3 cellular contexts compared by ENCODE assay signal in the genomic region with DNA sequence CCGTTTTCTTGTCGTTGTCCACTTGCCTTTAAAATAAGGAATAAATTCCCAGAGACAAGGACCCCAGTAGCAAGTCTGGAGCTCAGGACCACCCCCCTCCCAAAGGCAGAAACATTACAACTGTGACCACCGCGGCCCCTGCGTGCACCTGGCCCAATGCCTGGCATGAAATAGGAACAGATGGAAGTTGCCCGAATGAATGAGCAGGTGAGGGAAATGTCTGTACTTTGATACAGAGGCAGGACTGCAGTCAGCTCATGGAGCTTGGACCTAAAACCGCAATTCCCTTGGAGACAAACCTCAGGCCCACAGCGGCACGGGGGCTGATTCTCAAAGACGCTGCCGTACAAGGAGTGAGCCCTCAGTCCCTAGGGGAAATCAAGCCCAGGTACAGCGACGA.
A peak's percentile ranks its signal among the peaks of the same experiment; 100 is the strongest.
TF ChIP-seq lines count a peak whose summit lies in the region.

No MANE protein-coding gene starts in this region.

TF ChIP-seq in A549, 52 proteins besides CTCF, POLR2A, EP300 and RAD21:
- peak in 1 of 2 experiments; percentile 8; a peak in 1 of 5 replicates for TF ChIP-seq JUN (IDR thresholded peaks at IDR 0.05)
- TF ChIP-seq, protein P1, sequence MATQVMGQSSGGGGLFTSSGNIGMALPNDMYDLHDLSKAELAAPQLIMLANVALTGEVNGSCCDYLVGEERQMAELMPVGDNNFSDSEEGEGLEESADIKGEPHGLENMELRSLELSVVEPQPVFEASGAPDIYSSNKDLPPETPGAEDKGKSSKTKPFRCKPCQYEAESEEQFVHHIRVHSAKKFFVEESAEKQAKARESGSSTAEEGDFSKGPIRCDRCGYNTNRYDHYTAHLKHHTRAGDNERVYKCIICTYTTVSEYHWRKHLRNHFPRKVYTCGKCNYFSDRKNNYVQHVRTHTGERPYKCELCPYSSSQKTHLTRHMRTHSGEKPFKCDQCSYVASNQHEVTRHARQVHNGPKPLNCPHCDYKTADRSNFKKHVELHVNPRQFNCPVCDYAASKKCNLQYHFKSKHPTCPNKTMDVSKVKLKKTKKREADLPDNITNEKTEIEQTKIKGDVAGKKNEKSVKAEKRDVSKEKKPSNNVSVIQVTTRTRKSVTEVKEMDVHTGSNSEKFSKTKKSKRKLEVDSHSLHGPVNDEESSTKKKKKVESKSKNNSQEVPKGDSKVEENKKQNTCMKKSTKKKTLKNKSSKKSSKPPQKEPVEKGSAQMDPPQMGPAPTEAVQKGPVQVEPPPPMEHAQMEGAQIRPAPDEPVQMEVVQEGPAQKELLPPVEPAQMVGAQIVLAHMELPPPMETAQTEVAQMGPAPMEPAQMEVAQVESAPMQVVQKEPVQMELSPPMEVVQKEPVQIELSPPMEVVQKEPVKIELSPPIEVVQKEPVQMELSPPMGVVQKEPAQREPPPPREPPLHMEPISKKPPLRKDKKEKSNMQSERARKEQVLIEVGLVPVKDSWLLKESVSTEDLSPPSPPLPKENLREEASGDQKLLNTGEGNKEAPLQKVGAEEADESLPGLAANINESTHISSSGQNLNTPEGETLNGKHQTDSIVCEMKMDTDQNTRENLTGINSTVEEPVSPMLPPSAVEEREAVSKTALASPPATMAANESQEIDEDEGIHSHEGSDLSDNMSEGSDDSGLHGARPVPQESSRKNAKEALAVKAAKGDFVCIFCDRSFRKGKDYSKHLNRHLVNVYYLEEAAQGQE (IDR thresholded peaks at IDR 0.05) = no peak

TF ChIP-seq in IMR-90, 13 proteins besides CTCF, POLR2A, EP300 and RAD21:
- TF ChIP-seq FOS (IDR thresholded peaks at IDR 0.05; ENCODE audit: low read depth, low read length) (no peak), MAZ (IDR thresholded peaks at IDR 0.05; ENCODE audit: borderline replicate concordance, low read depth, low read length) (no peak), RFX5 (IDR thresholded peaks at IDR 0.05; ENCODE audit: low read depth, low read length) (no peak), MXI1 (IDR thresholded peaks at IDR 0.05; ENCODE audit: borderline replicate concordance, low read depth, low read length) (no peak), RCOR1 (IDR thresholded peaks at IDR 0.05; ENCODE audit: insufficient replicate concordance, low read length) (no peak), CEBPB (IDR thresholded peaks at IDR 0.05; ENCODE audit: low read depth, low read length) (no peak), MAFK (IDR thresholded peaks at IDR 0.05; ENCODE audit: low read depth, low read length) (no peak), BHLHE40 (IDR thresholded peaks at IDR 0.05; ENCODE audit: low read depth, low read length) (no peak), CHD1 (IDR thresholded peaks at IDR 0.05; ENCODE audit: low read depth, low read length) (no peak), NFE2L2 (IDR thresholded peaks at IDR 0.05; ENCODE audit: low read depth, low read length) (no peak), SMC3 (IDR thresholded peaks at IDR 0.05; ENCODE audit: low read depth, low read length) (no peak)
- TF ChIP-seq, protein P2, sequence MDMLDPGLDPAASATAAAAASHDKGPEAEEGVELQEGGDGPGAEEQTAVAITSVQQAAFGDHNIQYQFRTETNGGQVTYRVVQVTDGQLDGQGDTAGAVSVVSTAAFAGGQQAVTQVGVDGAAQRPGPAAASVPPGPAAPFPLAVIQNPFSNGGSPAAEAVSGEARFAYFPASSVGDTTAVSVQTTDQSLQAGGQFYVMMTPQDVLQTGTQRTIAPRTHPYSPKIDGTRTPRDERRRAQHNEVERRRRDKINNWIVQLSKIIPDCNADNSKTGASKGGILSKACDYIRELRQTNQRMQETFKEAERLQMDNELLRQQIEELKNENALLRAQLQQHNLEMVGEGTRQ (IDR thresholded peaks at IDR 0.05; ENCODE audit: low read depth, low read length) = no peak
- TF ChIP-seq, protein P3, sequence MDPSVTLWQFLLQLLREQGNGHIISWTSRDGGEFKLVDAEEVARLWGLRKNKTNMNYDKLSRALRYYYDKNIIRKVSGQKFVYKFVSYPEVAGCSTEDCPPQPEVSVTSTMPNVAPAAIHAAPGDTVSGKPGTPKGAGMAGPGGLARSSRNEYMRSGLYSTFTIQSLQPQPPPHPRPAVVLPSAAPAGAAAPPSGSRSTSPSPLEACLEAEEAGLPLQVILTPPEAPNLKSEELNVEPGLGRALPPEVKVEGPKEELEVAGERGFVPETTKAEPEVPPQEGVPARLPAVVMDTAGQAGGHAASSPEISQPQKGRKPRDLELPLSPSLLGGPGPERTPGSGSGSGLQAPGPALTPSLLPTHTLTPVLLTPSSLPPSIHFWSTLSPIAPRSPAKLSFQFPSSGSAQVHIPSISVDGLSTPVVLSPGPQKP (IDR thresholded peaks at IDR 0.05; ENCODE audit: borderline replicate concordance, low read depth, low read length) = no peak

TF ChIP-seq in GM12878, 131 proteins besides CTCF, POLR2A, EP300 and RAD21:
- TF ChIP-seq BHLHE40 (IDR thresholded peaks at IDR 0.05; ENCODE audit: borderline replicate concordance in 1 of 2, low read depth in 2 of 2, low read length in 1 of 2) (no peak), TCF7 (IDR thresholded peaks at IDR 0.05; ENCODE audit: borderline replicate concordance) (no peak), ZSCAN29 (IDR thresholded peaks at IDR 0.05) (no peak)
- TF ChIP-seq, protein P4, sequence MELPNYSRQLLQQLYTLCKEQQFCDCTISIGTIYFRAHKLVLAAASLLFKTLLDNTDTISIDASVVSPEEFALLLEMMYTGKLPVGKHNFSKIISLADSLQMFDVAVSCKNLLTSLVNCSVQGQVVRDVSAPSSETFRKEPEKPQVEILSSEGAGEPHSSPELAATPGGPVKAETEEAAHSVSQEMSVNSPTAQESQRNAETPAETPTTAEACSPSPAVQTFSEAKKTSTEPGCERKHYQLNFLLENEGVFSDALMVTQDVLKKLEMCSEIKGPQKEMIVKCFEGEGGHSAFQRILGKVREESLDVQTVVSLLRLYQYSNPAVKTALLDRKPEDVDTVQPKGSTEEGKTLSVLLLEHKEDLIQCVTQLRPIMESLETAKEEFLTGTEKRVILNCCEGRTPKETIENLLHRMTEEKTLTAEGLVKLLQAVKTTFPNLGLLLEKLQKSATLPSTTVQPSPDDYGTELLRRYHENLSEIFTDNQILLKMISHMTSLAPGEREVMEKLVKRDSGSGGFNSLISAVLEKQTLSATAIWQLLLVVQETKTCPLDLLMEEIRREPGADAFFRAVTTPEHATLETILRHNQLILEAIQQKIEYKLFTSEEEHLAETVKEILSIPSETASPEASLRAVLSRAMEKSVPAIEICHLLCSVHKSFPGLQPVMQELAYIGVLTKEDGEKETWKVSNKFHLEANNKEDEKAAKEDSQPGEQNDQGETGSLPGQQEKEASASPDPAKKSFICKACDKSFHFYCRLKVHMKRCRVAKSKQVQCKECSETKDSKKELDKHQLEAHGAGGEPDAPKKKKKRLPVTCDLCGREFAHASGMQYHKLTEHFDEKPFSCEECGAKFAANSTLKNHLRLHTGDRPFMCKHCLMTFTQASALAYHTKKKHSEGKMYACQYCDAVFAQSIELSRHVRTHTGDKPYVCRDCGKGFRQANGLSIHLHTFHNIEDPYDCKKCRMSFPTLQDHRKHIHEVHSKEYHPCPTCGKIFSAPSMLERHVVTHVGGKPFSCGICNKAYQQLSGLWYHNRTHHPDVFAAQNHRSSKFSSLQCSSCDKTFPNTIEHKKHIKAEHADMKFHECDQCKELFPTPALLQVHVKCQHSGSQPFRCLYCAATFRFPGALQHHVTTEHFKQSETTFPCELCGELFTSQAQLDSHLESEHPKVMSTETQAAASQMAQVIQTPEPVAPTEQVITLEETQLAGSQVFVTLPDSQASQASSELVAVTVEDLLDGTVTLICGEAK (IDR thresholded peaks at IDR 0.05; ENCODE audit: borderline replicate concordance) = no peak
- TF ChIP-seq, protein P5, sequence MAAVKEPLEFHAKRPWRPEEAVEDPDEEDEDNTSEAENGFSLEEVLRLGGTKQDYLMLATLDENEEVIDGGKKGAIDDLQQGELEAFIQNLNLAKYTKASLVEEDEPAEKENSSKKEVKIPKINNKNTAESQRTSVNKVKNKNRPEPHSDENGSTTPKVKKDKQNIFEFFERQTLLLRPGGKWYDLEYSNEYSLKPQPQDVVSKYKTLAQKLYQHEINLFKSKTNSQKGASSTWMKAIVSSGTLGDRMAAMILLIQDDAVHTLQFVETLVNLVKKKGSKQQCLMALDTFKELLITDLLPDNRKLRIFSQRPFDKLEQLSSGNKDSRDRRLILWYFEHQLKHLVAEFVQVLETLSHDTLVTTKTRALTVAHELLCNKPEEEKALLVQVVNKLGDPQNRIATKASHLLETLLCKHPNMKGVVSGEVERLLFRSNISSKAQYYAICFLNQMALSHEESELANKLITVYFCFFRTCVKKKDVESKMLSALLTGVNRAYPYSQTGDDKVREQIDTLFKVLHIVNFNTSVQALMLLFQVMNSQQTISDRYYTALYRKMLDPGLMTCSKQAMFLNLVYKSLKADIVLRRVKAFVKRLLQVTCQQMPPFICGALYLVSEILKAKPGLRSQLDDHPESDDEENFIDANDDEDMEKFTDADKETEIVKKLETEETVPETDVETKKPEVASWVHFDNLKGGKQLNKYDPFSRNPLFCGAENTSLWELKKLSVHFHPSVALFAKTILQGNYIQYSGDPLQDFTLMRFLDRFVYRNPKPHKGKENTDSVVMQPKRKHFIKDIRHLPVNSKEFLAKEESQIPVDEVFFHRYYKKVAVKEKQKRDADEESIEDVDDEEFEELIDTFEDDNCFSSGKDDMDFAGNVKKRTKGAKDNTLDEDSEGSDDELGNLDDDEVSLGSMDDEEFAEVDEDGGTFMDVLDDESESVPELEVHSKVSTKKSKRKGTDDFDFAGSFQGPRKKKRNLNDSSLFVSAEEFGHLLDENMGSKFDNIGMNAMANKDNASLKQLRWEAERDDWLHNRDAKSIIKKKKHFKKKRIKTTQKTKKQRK (IDR thresholded peaks at IDR 0.05; ENCODE audit: low read depth, low read length) = no peak
- TF ChIP-seq, protein P3 (IDR thresholded peaks at IDR 0.05; ENCODE audit: low read depth, low read length) = no peak
